Comparison of ENCODE assay signal across 22 cellular contexts in the genomic region with DNA sequence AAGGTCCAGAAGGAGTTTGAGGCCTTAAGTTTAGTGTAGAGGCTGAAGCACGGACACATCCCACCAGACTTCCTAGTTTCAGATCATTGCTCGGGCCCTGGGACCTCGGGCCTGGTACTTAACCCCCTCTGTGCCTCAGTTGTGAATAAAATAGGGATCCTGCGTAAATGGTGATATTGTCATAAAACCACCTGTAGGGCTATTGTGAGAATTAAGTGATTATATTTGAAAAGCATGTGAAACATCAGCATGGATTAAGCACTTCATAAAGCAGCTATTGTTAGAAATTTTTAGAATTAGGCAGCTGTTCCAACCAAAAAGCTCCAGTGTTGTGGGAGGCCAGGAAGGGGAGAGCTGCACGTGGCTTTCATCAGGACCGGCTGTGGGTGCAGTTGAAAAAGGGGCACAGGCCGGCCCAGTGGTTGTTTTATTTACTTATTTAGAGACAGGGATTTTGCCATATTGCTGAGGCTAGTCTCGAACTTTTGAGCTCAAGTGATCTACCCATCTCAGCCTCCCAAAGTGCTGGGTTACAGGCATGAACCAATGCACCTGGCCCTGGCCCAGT. TPM values are rescaled to one million over a fixed set of nuclear protein-coding genes. Genes with fewer than 3 reads are reported as not detected.
DNase-seq lines count a peak whose midpoint lies in the region; ATAC-seq and TF ChIP-seq lines count a peak whose summit lies in the region.
"Had no signal": no experiment of that assay in that cellular context is flagged by ENCODE, and none has a peak within 500 bp of the region (broad histone marks: within the 10 kb centered on the region; RNA-seq: fewer than 3 reads in every experiment).

No MANE protein-coding gene starts in this region.

- intact Hi-C loops in right cardiac atrium (cut with DNase I) (loop anchor here in 3 of 4 donors (5.0 to 10.0 kb wide), 4 partner anchors 88 to 313 kb away; no protein-coding TSS in a partner anchor), cardiac septum (cut with DNase I) (loop anchor here (2.0 kb wide), 1 partner anchor 90 kb away; no protein-coding TSS in a partner anchor), esophagus muscularis mucosa (cut with DNase I) (loop anchor here (5.0 to 10.0 kb wide), 3 partner anchors 33 to 93 kb away; a partner anchor contains a TSS), posterior vena cava (cut with DNase I) (loop anchor here in 1 of 2 donors (5.0 kb wide), 2 partner anchors 78 to 313 kb away; no protein-coding TSS in a partner anchor), lower leg skin (cut with DNase I; ENCODE audit: low total_unique reads) (loop anchor here (5.0 to 10.0 kb wide), 3 partner anchors 33 to 316 kb away; a partner anchor contains a TSS)

- no peak overlapping the region for H3K27ac Mint-ChIP-seq in type B pancreatic cell
- H3K27ac Mint-ChIP-seq: activated CD4-positive, alpha-beta T cell treated with anti-CD3 and anti-CD28 coated beads, Interleukin-2, amount 10 ng/mL, durations not matched to agents 24 days and 14 days; activated naive CD8-positive, alpha-beta T cell treated with anti-CD3 and anti-CD28 coated beads, Interleukin-2, amount 50 U/mL, for 24 hours; B cell; WTC11 had no signal

- TF ChIP-seq CTCF in esophagus muscularis mucosa (IDR thresholded peaks at IDR 0.05): no peak
- no peak for TF ChIP-seq CTCF in type B pancreatic cell (conservative IDR thresholded peaks at IDR 0.05)
- no peak for TF ChIP-seq CTCF in lower leg skin (IDR thresholded peaks at IDR 0.05)

- H3K4me1 Mint-ChIP-seq in type B pancreatic cell (ENCODE audit: unreplicated experiment): peaks cover 12% of the 10 kb centered on the region

- peaks cover 11% of the 10 kb centered on the region for H3K36me3 Mint-ChIP-seq in type B pancreatic cell

- WGBS in right cardiac atrium: 75% methylated on average over 8 of the region's 8 CpGs
- 81% methylated on average over 8 of the region's 8 CpGs for WGBS in esophagus muscularis mucosa
- whole genome bisulfite sequencing in lower leg skin, 2 donors: 69 to 73% methylated on average over 8 of the region's 8 CpGs

- H3K4me3 ChIP-seq in right cardiac atrium (ENCODE audit: low read length) (no peak overlapping the region), esophagus muscularis mucosa (no peak overlapping the region), lower leg skin (ENCODE audit: low read depth, poor library complexity, severe bottlenecking) (no peak overlapping the region)
- H3K4me3 ChIP-seq: SJSA1, transverse colon had no signal

- no peak for TF ChIP-seq EP300 in esophagus muscularis mucosa (IDR thresholded peaks at IDR 0.05)

- ATAC-seq in right cardiac atrium: no peak
- ATAC-seq in HG02571 (IDR thresholded peaks at IDR 0.05; ENCODE audit: unreplicated experiment): no peak
- ATAC-seq: activated naive CD8-positive, alpha-beta T cell treated with anti-CD3 and anti-CD28 coated beads, Interleukin-2, amount 50 U/mL, for 24 hours; activated T-cell treated with anti-CD3 and anti-CD28 coated beads, Interleukin-2, amount 50 U/mL, for 4 hours; stimulated activated naive CD8-positive, alpha-beta T cell treated with anti-CD3 and anti-CD28 coated beads, Interleukin-15, amount 100 ng/mL, for 72 hours; WTC11 had no signal

- H3K27ac ChIP-seq in right cardiac atrium (ENCODE audit: low read length): peak overlapping the region; percentile 33
- H3K27ac ChIP-seq in esophagus muscularis mucosa (replicated peaks in 1 of 4): peak overlapping the region; percentile 54 to 74 (median 70)
- H3K27ac ChIP-seq: SJSA1 had no signal

- H3K27me3 Mint-ChIP-seq in type B pancreatic cell: no peaks in the 10 kb centered on the region
- H3K27me3 Mint-ChIP-seq: activated CD4-positive, alpha-beta T cell treated with anti-CD3 and anti-CD28 coated beads, Interleukin-2, amount 10 ng/mL, durations not matched to agents 24 days and 14 days; activated naive CD8-positive, alpha-beta T cell treated with anti-CD3 and anti-CD28 coated beads, Interleukin-2, amount 50 U/mL, for 24 hours; B cell; CD8-positive, alpha-beta memory T cell; stimulated activated naive CD8-positive, alpha-beta T cell treated with anti-CD3 and anti-CD28 coated beads, Interleukin-15, amount 100 ng/mL, for 72 hours had no signal

- DNase-seq in right cardiac atrium (no peak), cardiac septum (ENCODE audit: low spot score) (no peak), esophagus muscularis mucosa (ENCODE audit: extremely low spot score) (no peak), posterior vena cava (ENCODE audit: low spot score) (peak; percentile 41), type B pancreatic cell (ENCODE audit: extremely low spot score, unreplicated experiment) (no peak), lower leg skin (ENCODE audit: low spot score in 2 of 2) (no peak), ecto neural progenitor cell (ENCODE audit: low spot score) (no peak)
- DNase-seq: activated CD4-positive, alpha-beta T cell treated with anti-CD3 and anti-CD28 coated beads, Interleukin-2, amount 10 ng/mL, durations not matched to agents 24 days and 14 days; activated naive CD4-positive, alpha-beta T cell; activated naive CD8-positive, alpha-beta T cell treated with anti-CD3 and anti-CD28 coated beads, Interleukin-2, amount 50 U/mL, for 24 hours; activated T-cell treated with anti-CD3 and anti-CD28 coated beads, Interleukin-2, amount 50 U/mL, for 4 hours; CD8-positive, alpha-beta memory T cell; DMS 273 treated with DMSO at 0.1 percent for 48 hours; KG1; NCI-H82; stimulated activated CD8-positive, alpha-beta memory T cell treated with anti-CD3 and anti-CD28 coated beads, Interleukin-4, amount 100 ng/mL, for 48 hours; stimulated activated naive CD8-positive, alpha-beta T cell treated with anti-CD3 and anti-CD28 coated beads, Interleukin-15, amount 100 ng/mL, for 72 hours; transverse colon had no signal

- H3K36me3 ChIP-seq in esophagus muscularis mucosa: peaks cover 0 to 44% (median 32%) of the 10 kb centered on the region in 4 donors

- no peaks in the 10 kb centered on the region for H3K9me3 ChIP-seq in right cardiac atrium (ENCODE audit: control insufficient read depth, low read length)
- H3K9me3 ChIP-seq in esophagus muscularis mucosa: no peaks in the 10 kb centered on the region
- H3K9me3 ChIP-seq: SJSA1, transverse colon had no signal

- peak overlapping the region; percentile 49 for H3K4me3 Mint-ChIP-seq in type B pancreatic cell
- H3K4me3 Mint-ChIP-seq: activated CD4-positive, alpha-beta T cell treated with anti-CD3 and anti-CD28 coated beads, Interleukin-2, amount 10 ng/mL, durations not matched to agents 24 days and 14 days; activated naive CD8-positive, alpha-beta T cell treated with anti-CD3 and anti-CD28 coated beads, Interleukin-2, amount 50 U/mL, for 24 hours; activated T-cell treated with anti-CD3 and anti-CD28 coated beads, Interleukin-2, amount 50 U/mL, for 4 hours; B cell; stimulated activated naive CD8-positive, alpha-beta T cell treated with anti-CD3 and anti-CD28 coated beads, Interleukin-15, amount 100 ng/mL, for 72 hours; WTC11 had no signal

- H3K27me3 ChIP-seq in right cardiac atrium (ENCODE audit: control insufficient read depth, insufficient read depth) (no peaks in the 10 kb centered on the region), esophagus muscularis mucosa (no peaks in the 10 kb centered on the region)
- H3K27me3 ChIP-seq: SJSA1, transverse colon had no signal

- H3K9me3 Mint-ChIP-seq in type B pancreatic cell: no peaks in the 10 kb centered on the region
- H3K9me3 Mint-ChIP-seq: activated CD4-positive, alpha-beta T cell treated with anti-CD3 and anti-CD28 coated beads, Interleukin-2, amount 10 ng/mL, durations not matched to agents 24 days and 14 days; activated naive CD8-positive, alpha-beta T cell treated with anti-CD3 and anti-CD28 coated beads, Interleukin-2, amount 50 U/mL, for 24 hours; activated T-cell treated with anti-CD3 and anti-CD28 coated beads, Interleukin-2, amount 50 U/mL, for 4 hours; CD8-positive, alpha-beta memory T cell; stimulated activated naive CD8-positive, alpha-beta T cell treated with anti-CD3 and anti-CD28 coated beads, Interleukin-15, amount 100 ng/mL, for 72 hours; WTC11 had no signal

- TF ChIP-seq POLR2A in esophagus muscularis mucosa (IDR thresholded peaks at IDR 0.05; ENCODE audit: low read depth): no peak
- TF ChIP-seq POLR2A in lower leg skin (IDR thresholded peaks at IDR 0.05): no peak

- no peaks in the 10 kb centered on the region for H3K4me1 ChIP-seq in right cardiac atrium (ENCODE audit: control insufficient read depth, insufficient read depth, low read length)
- peaks cover 38 to 63% (median 57%) of the 10 kb centered on the region in 4 donors for H3K4me1 ChIP-seq in esophagus muscularis mucosa

RNA-seq across cellular contexts. Expression of a gene that starts 4.4 kb away (rescaled TPM):
- total RNA-seq in right cardiac atrium (10 to 100 TPM in 3 of 4 donors, 1 to 10 TPM in 1; 8.7 to 14.8 (median 13.4) TPM), cardiac septum (10.8 TPM), esophagus muscularis mucosa (10 to 100 TPM in 1 of 4 donors, 1 to 10 TPM in 3; 5.3 to 12.7 (median 9.2) TPM), posterior vena cava (1 to 10 TPM; 5.1 to 7.4 TPM), type B pancreatic cell (ENCODE audit: low replicate concordance) (14.0 and 20.3 TPM in 2 replicates), lower leg skin (10 to 100 TPM; 11.0 to 24.5 (median 14.1) TPM)
- polyA plus RNA-seq in right cardiac atrium: 11.1 TPM

RNA-seq across cellular contexts. Expression of a gene that starts 24.0 kb away (rescaled TPM):
- total RNA-seq in right cardiac atrium: 10 to 100 TPM; 26.2 to 32.8 (median 29.9) TPM
- polyA plus RNA-seq in right cardiac atrium: 24.0 TPM
- total RNA-seq in cardiac septum: 27.2 TPM
- 100 to 1,000 TPM in 1 of 4 donors, 10 to 100 TPM in 3; 88.6 to 113 (median 93.2) TPM for total RNA-seq in esophagus muscularis mucosa
- total RNA-seq in posterior vena cava: 10 to 100 TPM; 63.6 to 75.8 TPM
- total RNA-seq in type B pancreatic cell (ENCODE audit: low replicate concordance): 78.9 and 80.2 TPM in 2 replicates
- total RNA-seq in lower leg skin: 10 to 100 TPM; 56.5 to 79.1 (median 68.2) TPM

RNA-seq across cellular contexts. Expression of a gene that starts 26.8 kb away (rescaled TPM):
- 10 to 100 TPM; 13.5 to 17.7 (median 17.0) TPM for total RNA-seq in right cardiac atrium
- polyA plus RNA-seq in right cardiac atrium: 22.2 TPM
- total RNA-seq in cardiac septum: 11.8 TPM
- 1 to 10 TPM; 5.1 to 7.9 (median 6.0) TPM for total RNA-seq in esophagus muscularis mucosa
- total RNA-seq in posterior vena cava: 1 to 10 TPM; 5.9 to 8.6 TPM
- 16.8 and 18.9 TPM in 2 replicates for total RNA-seq in type B pancreatic cell (ENCODE audit: low replicate concordance)
- 10 to 100 TPM; 12.0 to 21.1 (median 19.4) TPM for total RNA-seq in lower leg skin

RNA-seq across cellular contexts. Expression of a gene that starts 35.2 kb away (rescaled TPM):
- total RNA-seq in right cardiac atrium: 1 to 10 TPM; 5.1 to 8.7 (median 6.9) TPM
- 5.7 TPM for polyA plus RNA-seq in right cardiac atrium
- 3.1 TPM for total RNA-seq in cardiac septum
- total RNA-seq in esophagus muscularis mucosa: 1 to 10 TPM; 4.0 to 5.8 (median 4.6) TPM
- total RNA-seq in posterior vena cava: 1 to 10 TPM; 6.2 to 7.9 TPM
- 54.6 and 101 TPM in 2 replicates for total RNA-seq in type B pancreatic cell (ENCODE audit: low replicate concordance)
- 10 to 100 TPM; 16.3 to 24.4 (median 19.5) TPM for total RNA-seq in lower leg skin

RNA-seq across cellular contexts. Expression of a gene that starts 56.0 kb away (rescaled TPM):
- total RNA-seq in right cardiac atrium (100 to 1,000 TPM in 2 of 4 donors, 10 to 100 TPM in 2; 75.9 to 118 (median 93.4) TPM), cardiac septum (73.3 TPM), esophagus muscularis mucosa (10 to 100 TPM; 27.0 to 80.9 (median 31.7) TPM), posterior vena cava (10 to 100 TPM; 53.0 to 57.6 TPM), type B pancreatic cell (ENCODE audit: low replicate concordance) (43.0 and 60.2 TPM in 2 replicates), lower leg skin (10 to 100 TPM; 21.8 to 43.5 (median 27.4) TPM)
- 41.6 TPM for polyA plus RNA-seq in right cardiac atrium
